Comparison of ENCODE assay signal across 27 cellular contexts in the genomic region with DNA sequence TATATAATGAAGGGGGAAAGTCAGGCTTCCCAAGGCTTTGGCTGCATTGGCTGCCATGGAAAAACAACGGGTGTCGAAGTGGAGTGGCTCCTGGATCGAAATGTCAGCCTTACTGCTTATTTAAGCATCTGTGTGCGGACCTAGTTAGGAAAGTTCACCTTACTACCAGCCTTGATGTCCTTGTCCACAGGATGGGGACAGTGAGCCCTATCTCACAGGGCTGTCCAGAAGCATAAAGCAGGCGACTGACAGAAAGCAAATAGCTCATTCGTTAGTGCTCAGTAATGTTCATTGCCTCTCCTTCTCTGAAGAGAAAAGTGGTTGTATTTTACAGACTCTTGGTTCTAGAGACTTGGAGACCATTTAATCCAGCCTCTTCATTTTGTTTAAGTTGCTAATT.
DNase-seq lines count a peak whose midpoint lies in the region; ATAC-seq and TF ChIP-seq lines count a peak whose summit lies in the region.
"Had no signal": no experiment of that assay in that cellular context is flagged by ENCODE, and none has a peak within 500 bp of the region (broad histone marks: within the 10 kb centered on the region; RNA-seq: fewer than 3 reads in every experiment).

No MANE protein-coding gene starts in this region.

- no peaks in the 10 kb centered on the region for H3K9me2 ChIP-seq in PC-3 (replicated peaks; ENCODE audit: low read length)

- H3K27ac Mint-ChIP-seq in endodermal cell = no peak overlapping the region
- H3K27ac Mint-ChIP-seq in stimulated activated effector memory CD8-positive, alpha-beta T cell treated with anti-CD3 and anti-CD28 coated beads, Interleukin-12 subunit alpha, Interleukin-12 subunit beta, amount 100 ng/mL, for 72 hours = peak overlapping the region; percentile 86
- H3K27ac Mint-ChIP-seq: mesothelial cell of epicardium had no signal

- H3K27me3 Mint-ChIP-seq in endodermal cell (ENCODE audit: insufficient read depth) = no peaks in the 10 kb centered on the region
- H3K27me3 Mint-ChIP-seq: activated CD4-positive, alpha-beta T cell treated with anti-CD3 and anti-CD28 coated beads, Interleukin-2, amount 10 ng/mL, durations not matched to agents 24 days and 14 days; naive B cell had no signal

- H3F3A ChIP-seq in PC-3 (ENCODE audit: low read length, unreplicated experiment) = no peaks in the 10 kb centered on the region

- DNase-seq in cardiac muscle cell (ENCODE audit: low read depth in 1 of 2, low spot score in 1 of 2) = no peak
- no peak for DNase-seq in cardiac septum (ENCODE audit: low spot score)
- DNase-seq in PC-3 = peak; percentile 36
- DNase-seq in endodermal cell = peak; percentile 35
- DNase-seq in stimulated activated effector memory CD8-positive, alpha-beta T cell treated with anti-CD3 and anti-CD28 coated beads, Interleukin-12 subunit alpha, Interleukin-12 subunit beta, amount 100 ng/mL, for 72 hours (ENCODE audit: low spot score in 2 of 2) = no peak
- no peak for DNase-seq in posterior vena cava (ENCODE audit: low spot score)
- DNase-seq: activated CD4-positive, alpha-beta T cell treated with anti-CD3 and anti-CD28 coated beads, Interleukin-2, amount 10 ng/mL, durations not matched to agents 24 days and 14 days; effector CD4-positive, alpha-beta T cell; erythroblast; Kasumi-1; kidney; MV-4-11; naive B cell; NCI-H1436 treated with DMSO at 0.1 percent for 48 hours; NCI-H345; retina; stimulated activated CD4-positive, alpha-beta T cell treated with anti-CD3 and anti-CD28 coated beads, Interleukin-2, amount 100 ng/mL, for 48 hours; upper lobe of right lung; WERI-Rb-1 had no signal

- H3K79me2 ChIP-seq in PC-3 (ENCODE audit: low read length) = no peaks in the 10 kb centered on the region

- H3K27me3 ChIP-seq in cardiac muscle cell = no peaks in the 10 kb centered on the region
- no peaks in the 10 kb centered on the region for H3K27me3 ChIP-seq in PC-3 (ENCODE audit: low read length)
- no peaks in the 10 kb centered on the region for H3K27me3 ChIP-seq in endodermal cell (ENCODE audit: control insufficient read depth, insufficient read depth, low read length, poor library complexity, severe bottlenecking)
- H3K27me3 ChIP-seq: BLaER1 treated with 17β-estradiol and CSF1 and Interleukin-3, amounts not matched to agents 10 nM and 100 nM; upper lobe of right lung had no signal

- H3K4me3 ChIP-seq in cardiac muscle cell = no peak overlapping the region
- no peak overlapping the region for H3K4me3 ChIP-seq in PC-3 (ENCODE audit: low read length)
- H3K4me3 ChIP-seq in endodermal cell (ENCODE audit: low read length) = no peak overlapping the region
- H3K4me3 ChIP-seq: BLaER1 treated with 17β-estradiol and CSF1 and Interleukin-3, amounts not matched to agents 10 nM and 100 nM; GM12878; upper lobe of right lung had no signal

- no peak overlapping the region for H3K4me2 ChIP-seq in PC-3 (ENCODE audit: low read length)
- H3K4me2 ChIP-seq: BLaER1 treated with 17β-estradiol and CSF1 and Interleukin-3, amounts not matched to agents 10 nM and 100 nM had no signal

- POLR2A ChIA-PET in PC-3 (lab: Charles Lee; ENCODE audit: unreplicated experiment) = interaction anchor here (0.6 to 0.8 kb wide), 2 partner anchors 93 to 682 kb away, joined by 3 to 6 read pairs; no protein-coding TSS in a partner anchor

- no peaks in the 10 kb centered on the region for H3K4me1 Mint-ChIP-seq in endodermal cell
- peaks cover 32% of the 10 kb centered on the region for H3K4me1 Mint-ChIP-seq in stimulated activated effector memory CD8-positive, alpha-beta T cell treated with anti-CD3 and anti-CD28 coated beads, Interleukin-12 subunit alpha, Interleukin-12 subunit beta, amount 100 ng/mL, for 72 hours

- H2AFZ ChIP-seq in PC-3 (ENCODE audit: low read length) = no peak overlapping the region

- H3K9ac ChIP-seq in PC-3 (ENCODE audit: low read length) = no peak overlapping the region
- H3K9ac ChIP-seq in endodermal cell (ENCODE audit: extremely low read depth, low read length, poor library complexity, severe bottlenecking) = no peak overlapping the region
- H3K9ac ChIP-seq: BLaER1 treated with 17β-estradiol and CSF1 and Interleukin-3, amounts not matched to agents 10 nM and 100 nM had no signal

- BruUV-seq in PC-3 (replicated peaks; lab: Mats Ljungman, UMichigan) = no TSS peak

- 92 to 98% methylated on average over 6 of the region's 6 CpGs for WGBS in endodermal cell (ENCODE audit: insufficient coverage in 1 of 2, insufficient read length in 1 of 2), 2 experiments

- intact Hi-C loops in cardiac septum (cut with DNase I) (no loop called here), PC-3 (cut with micrococcal nuclease) (no loop called here), posterior vena cava (cut with DNase I) (no loop called here)

- no peaks in the 10 kb centered on the region for H3K36me3 Mint-ChIP-seq in endodermal cell (ENCODE audit: low read depth)
- H3K36me3 Mint-ChIP-seq in stimulated activated effector memory CD8-positive, alpha-beta T cell treated with anti-CD3 and anti-CD28 coated beads, Interleukin-12 subunit alpha, Interleukin-12 subunit beta, amount 100 ng/mL, for 72 hours = peaks cover 97% of the 10 kb centered on the region

- ATAC-seq in PC-3 (peak; percentile 81), GM19463 (IDR thresholded peaks at IDR 0.05; ENCODE audit: unreplicated experiment) (no peak), HG03571 (IDR thresholded peaks at IDR 0.05; ENCODE audit: unreplicated experiment) (no peak)
- ATAC-seq in stimulated activated effector memory CD8-positive, alpha-beta T cell treated with anti-CD3 and anti-CD28 coated beads, Interleukin-12 subunit alpha, Interleukin-12 subunit beta, amount 100 ng/mL, for 72 hours = no peak
- ATAC-seq: GM12878, upper lobe of right lung had no signal

- TF ChIP-seq CTCF in cardiac muscle cell (IDR thresholded peaks at IDR 0.05; ENCODE audit: low read depth, low read length) (no peak), PC-3 (conservative IDR thresholded peaks at IDR 0.05; ENCODE audit: low read depth, low read length) (peak; percentile 42), endodermal cell (conservative IDR thresholded peaks at IDR 0.05) (no peak)

- no peak overlapping the region for H3K4me3 Mint-ChIP-seq in endodermal cell
- no peak overlapping the region for H3K4me3 Mint-ChIP-seq in stimulated activated effector memory CD8-positive, alpha-beta T cell treated with anti-CD3 and anti-CD28 coated beads, Interleukin-12 subunit alpha, Interleukin-12 subunit beta, amount 100 ng/mL, for 72 hours
- H3K4me3 Mint-ChIP-seq: activated CD4-positive, alpha-beta T cell treated with anti-CD3 and anti-CD28 coated beads, Interleukin-2, amount 10 ng/mL, durations not matched to agents 24 days and 14 days; activated T-helper 1 cell treated with anti-CD3 and anti-CD28 coated beads, Interleukin-12 subunit alpha, Interleukin-12 subunit beta, Interleukin-2, Interleukin-4 antibody, amounts not matched to agents 30 ng/mL and 10 ng/mL and 1 ng/mL, durations not matched to agents 14 hours and 24 hours and 36 hours; mesothelial cell of epicardium; naive B cell; T-helper 2 cell treated with Interferon-gamma antibody and Interleukin-4, amounts not matched to agents 5 μg/mL and 100 μg/mL, for 36 hours had no signal

- CTCF ChIA-PET in PC-3 (lab: Charles Lee) = interaction anchor here (0.5 to 1.7 kb wide), 9 partner anchors 9 to 340 kb away, joined by 3 to 10 read pairs (median 4); no protein-coding TSS in a partner anchor

- H4K20me1 ChIP-seq in PC-3 (ENCODE audit: low read length) = no peaks in the 10 kb centered on the region

- no peaks in the 10 kb centered on the region for H3K9me3 Mint-ChIP-seq in endodermal cell
- no peaks in the 10 kb centered on the region for H3K9me3 Mint-ChIP-seq in stimulated activated effector memory CD8-positive, alpha-beta T cell treated with anti-CD3 and anti-CD28 coated beads, Interleukin-12 subunit alpha, Interleukin-12 subunit beta, amount 100 ng/mL, for 72 hours
- H3K9me3 Mint-ChIP-seq: activated CD4-positive, alpha-beta T cell treated with anti-CD3 and anti-CD28 coated beads, Interleukin-2, amount 10 ng/mL, durations not matched to agents 24 days and 14 days; activated T-helper 1 cell treated with anti-CD3 and anti-CD28 coated beads, Interleukin-12 subunit alpha, Interleukin-12 subunit beta, Interleukin-2, Interleukin-4 antibody, amounts not matched to agents 30 ng/mL and 10 ng/mL and 1 ng/mL, durations not matched to agents 14 hours and 24 hours and 36 hours; mesothelial cell of epicardium; naive B cell; T-helper 2 cell treated with Interferon-gamma antibody and Interleukin-4, amounts not matched to agents 5 μg/mL and 100 μg/mL, for 36 hours had no signal

- H3K27ac ChIP-seq in cardiac muscle cell (peak overlapping the region; percentile 74), PC-3 (ENCODE audit: low read length) (no peak overlapping the region), endodermal cell (ENCODE audit: low read depth, low read length) (no peak overlapping the region)
- H3K27ac ChIP-seq: BLaER1 treated with 17β-estradiol and CSF1 and Interleukin-3, amounts not matched to agents 10 nM and 100 nM; HL-60; upper lobe of right lung; WERI-Rb-1 had no signal

- H3K4me1 ChIP-seq in cardiac muscle cell (ENCODE audit: low read depth) = peaks cover 10% of the 10 kb centered on the region
- H3K4me1 ChIP-seq in PC-3 (ENCODE audit: insufficient read depth, low read length) = peaks cover 12% of the 10 kb centered on the region
- H3K4me1 ChIP-seq in endodermal cell (ENCODE audit: control insufficient read depth, insufficient read depth, low read length) = no peaks in the 10 kb centered on the region
- H3K4me1 ChIP-seq: BLaER1 treated with 17β-estradiol and CSF1 and Interleukin-3, amounts not matched to agents 10 nM and 100 nM; upper lobe of right lung had no signal

- peaks cover 19% of the 10 kb centered on the region for H3K36me3 ChIP-seq in cardiac muscle cell
- H3K36me3 ChIP-seq in PC-3 (ENCODE audit: low read depth, low read length) = no peaks in the 10 kb centered on the region
- no peaks in the 10 kb centered on the region for H3K36me3 ChIP-seq in endodermal cell (ENCODE audit: control insufficient read depth, insufficient read depth, low read length)

- no peaks in the 10 kb centered on the region for H3K9me3 ChIP-seq in cardiac muscle cell (ENCODE audit: low read depth)
- H3K9me3 ChIP-seq in PC-3 (ENCODE audit: low read length) = no peaks in the 10 kb centered on the region
- H3K9me3 ChIP-seq in endodermal cell (ENCODE audit: control insufficient read depth, low read length) = no peaks in the 10 kb centered on the region
- H3K9me3 ChIP-seq: BLaER1 treated with 17β-estradiol and CSF1 and Interleukin-3, amounts not matched to agents 10 nM and 100 nM; upper lobe of right lung had no signal

Comparison
In these comparisons a context has a peak if more than half of its experiments do, and no peak if none do; other contexts are left out.
1. DNase-seq: peak in PC-3 (single experiment) and endodermal cell (single experiment); none in cardiac muscle cell (0 of 2), cardiac septum (single experiment), stimulated activated effector memory CD8-positive, alpha-beta T cell treated with anti-CD3 and anti-CD28 coated beads, Interleukin-12 subunit alpha, Interleukin-12 subunit beta, amount 100 ng/mL, for 72 hours (0 of 2) and posterior vena cava (single experiment).